9 cellular contexts compared by ENCODE assay signal in the genomic region with DNA sequence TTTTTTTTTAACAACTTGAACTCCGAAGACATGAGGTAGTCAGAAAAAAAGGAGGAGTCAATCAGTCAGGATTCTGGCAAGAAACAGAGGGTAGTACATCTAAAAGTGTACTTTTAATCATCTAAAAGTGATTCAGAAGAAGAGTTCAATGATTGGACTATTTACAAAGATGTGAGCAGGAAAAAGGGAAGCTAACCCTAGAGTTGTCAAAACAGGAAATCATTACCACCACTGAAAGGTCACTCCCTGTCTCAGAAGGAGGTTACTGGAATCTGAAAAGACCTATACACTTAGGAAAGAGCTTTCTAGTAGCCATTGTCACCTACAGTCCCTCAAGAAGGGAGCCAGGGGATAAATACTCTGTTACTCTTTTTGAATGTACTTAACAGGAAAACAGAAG. TPM values are rescaled to one million over a fixed set of nuclear protein-coding genes. Genes with fewer than 3 reads are reported as not detected.
A peak's percentile ranks its signal among the peaks of the same experiment; 100 is the strongest.
DNase-seq lines count a peak whose midpoint lies in the region; ATAC-seq and TF ChIP-seq lines count a peak whose summit lies in the region.
"Had no signal": no experiment of that assay in that cellular context is flagged by ENCODE, and none has a peak within 500 bp of the region (broad histone marks: within the 10 kb centered on the region; RNA-seq: fewer than 3 reads in every experiment).

No MANE protein-coding gene starts in this region.

- H3K9me3 ChIP-seq in BLaER1 treated with 17β-estradiol and CSF1 and Interleukin-3, amounts not matched to agents 10 nM and 100 nM (replicated peaks in 1 of 11): peaks cover 0 to 10% (median 5%) of the 10 kb centered on the region in 11 experiments; a peak in 11 of 22 replicates
- no peaks in the 10 kb centered on the region for H3K9me3 ChIP-seq in colonic mucosa

- peak overlapping the region; percentile 75 for H3K27ac Mint-ChIP-seq in central memory CD8-positive, alpha-beta T cell (ENCODE audit: low read depth)

- intact Hi-C loops in colonic mucosa (cut with DNase I): no loop called here

- H3K4me3 ChIP-seq in BLaER1 treated with 17β-estradiol and CSF1 and Interleukin-3, amounts not matched to agents 10 nM and 100 nM: 0 out of 20 replicates have a peak overlapping the region, but pooled peaks of 1 of the 10 experiments have one; percentile 8
- no peak overlapping the region for H3K4me3 ChIP-seq in colonic mucosa

- TF ChIP-seq CTCF in colonic mucosa (IDR thresholded peaks at IDR 0.05): no peak

- no peaks in the 10 kb centered on the region for H3K36me3 ChIP-seq in BLaER1 treated with 17β-estradiol and CSF1 and Interleukin-3, amounts not matched to agents 10 nM and 100 nM
- no peaks in the 10 kb centered on the region for H3K36me3 ChIP-seq in colonic mucosa

- H3K9me3 Mint-ChIP-seq in central memory CD8-positive, alpha-beta T cell: no peaks in the 10 kb centered on the region

- H3K4me3 Mint-ChIP-seq in central memory CD8-positive, alpha-beta T cell: peak overlapping the region; percentile 8

- H3K27me3 Mint-ChIP-seq in central memory CD8-positive, alpha-beta T cell: peaks cover 5% of the 10 kb centered on the region

- ATAC-seq in GM21390 (IDR thresholded peaks at IDR 0.05; ENCODE audit: unreplicated experiment): peak; percentile 45
- ATAC-seq in central memory CD8-positive, alpha-beta T cell (replicated peaks; ENCODE audit: extremely low read depth, poor library complexity, severe bottlenecking): no peak

- peaks cover 4% of the 10 kb centered on the region for H3K36me3 Mint-ChIP-seq in central memory CD8-positive, alpha-beta T cell (ENCODE audit: insufficient read depth)

- no peaks in the 10 kb centered on the region for H3K27me3 ChIP-seq in BLaER1 treated with 17β-estradiol and CSF1 and Interleukin-3, amounts not matched to agents 10 nM and 100 nM
- no peaks in the 10 kb centered on the region for H3K27me3 ChIP-seq in colonic mucosa

- H4K20me1 ChIP-seq in BLaER1 treated with 17β-estradiol and CSF1 and Interleukin-3, amounts not matched to agents 10 nM and 100 nM: no peaks in the 10 kb centered on the region

- peaks cover 37% of the 10 kb centered on the region for H3K4me1 Mint-ChIP-seq in central memory CD8-positive, alpha-beta T cell

- peaks cover 27 to 45% (median 31%) of the 10 kb centered on the region in 10 experiments for H3K4me1 ChIP-seq in BLaER1 treated with 17β-estradiol and CSF1 and Interleukin-3, amounts not matched to agents 10 nM and 100 nM
- no peaks in the 10 kb centered on the region for H3K4me1 ChIP-seq in colonic mucosa

- H3K4me2 ChIP-seq in BLaER1 treated with 17β-estradiol and CSF1 and Interleukin-3, amounts not matched to agents 10 nM and 100 nM: peak overlapping the region; percentile 44 to 78 (median 63); a peak in 21 of 22 replicates

- peak; percentile 76 for DNase-seq in KBM-7
- no peak for DNase-seq in central memory CD8-positive, alpha-beta T cell (ENCODE audit: low spot score in 2 of 2)
- no peak for DNase-seq in colonic mucosa
- DNase-seq in NK-92 treated with Interleukin-12 subunit alpha and Interleukin-12 subunit beta, amount 100 ng/mL, for 24 hours (lab: John Stamatoyannopoulos, UW): no peak
- no peak for DNase-seq in T1000 (lab: John Stamatoyannopoulos, UW)
- DNase-seq in DMS79 treated with DMSO at 0.1 percent for 48 hours (lab: John Stamatoyannopoulos, UW): no peak
- DNase-seq: NCI-H2029 treated with DMSO at 0.1 percent for 48 hours had no signal

- H3K27ac ChIP-seq in BLaER1 treated with 17β-estradiol and CSF1 and Interleukin-3, amounts not matched to agents 10 nM and 100 nM: peak overlapping the region in 9 of 11 experiments; percentile 20 to 83 (median 66); a peak in 16 of 22 replicates
- no peak overlapping the region for H3K27ac ChIP-seq in colonic mucosa

- peak overlapping the region in 4 of 11 experiments; percentile 34 to 58 (median 53); a peak in 5 of 22 replicates for H3K9ac ChIP-seq in BLaER1 treated with 17β-estradiol and CSF1 and Interleukin-3, amounts not matched to agents 10 nM and 100 nM
- H3K9ac ChIP-seq in colonic mucosa (ENCODE audit: low read depth in 2 of 2, low read length in 2 of 2): no peak overlapping the region

- in situ Hi-C loops in KBM-7 (cut with MboI; ENCODE audit: low pct_unique_long_range_greater_than_20kb, low sequenced_read_pairs): no loop called here

RNA-seq across cellular contexts. Expression of a gene that starts 16.7 kb away (rescaled TPM):
- 10 to 100 TPM; 34.2 to 74.1 TPM for total RNA-seq in colonic mucosa

RNA-seq across cellular contexts. Expression of a gene that starts 52.8 kb away (rescaled TPM):
- under 1 TPM; 0.22 to 0.56 TPM for total RNA-seq in colonic mucosa
